ENCODE assay signal across 1 cellular context in genomic region chr7:3533040-3533439, GRCh38.
TF ChIP-seq lines count a peak whose summit lies in the region.

No MANE protein-coding gene starts in this region.

TF ChIP-seq in SK-N-SH treated with all-trans-retinoic acid at 6 μM for 48 hours, 23 proteins besides CTCF, POLR2A, EP300 and RAD21 (continued from another document):
- TF ChIP-seq, protein P1, sequence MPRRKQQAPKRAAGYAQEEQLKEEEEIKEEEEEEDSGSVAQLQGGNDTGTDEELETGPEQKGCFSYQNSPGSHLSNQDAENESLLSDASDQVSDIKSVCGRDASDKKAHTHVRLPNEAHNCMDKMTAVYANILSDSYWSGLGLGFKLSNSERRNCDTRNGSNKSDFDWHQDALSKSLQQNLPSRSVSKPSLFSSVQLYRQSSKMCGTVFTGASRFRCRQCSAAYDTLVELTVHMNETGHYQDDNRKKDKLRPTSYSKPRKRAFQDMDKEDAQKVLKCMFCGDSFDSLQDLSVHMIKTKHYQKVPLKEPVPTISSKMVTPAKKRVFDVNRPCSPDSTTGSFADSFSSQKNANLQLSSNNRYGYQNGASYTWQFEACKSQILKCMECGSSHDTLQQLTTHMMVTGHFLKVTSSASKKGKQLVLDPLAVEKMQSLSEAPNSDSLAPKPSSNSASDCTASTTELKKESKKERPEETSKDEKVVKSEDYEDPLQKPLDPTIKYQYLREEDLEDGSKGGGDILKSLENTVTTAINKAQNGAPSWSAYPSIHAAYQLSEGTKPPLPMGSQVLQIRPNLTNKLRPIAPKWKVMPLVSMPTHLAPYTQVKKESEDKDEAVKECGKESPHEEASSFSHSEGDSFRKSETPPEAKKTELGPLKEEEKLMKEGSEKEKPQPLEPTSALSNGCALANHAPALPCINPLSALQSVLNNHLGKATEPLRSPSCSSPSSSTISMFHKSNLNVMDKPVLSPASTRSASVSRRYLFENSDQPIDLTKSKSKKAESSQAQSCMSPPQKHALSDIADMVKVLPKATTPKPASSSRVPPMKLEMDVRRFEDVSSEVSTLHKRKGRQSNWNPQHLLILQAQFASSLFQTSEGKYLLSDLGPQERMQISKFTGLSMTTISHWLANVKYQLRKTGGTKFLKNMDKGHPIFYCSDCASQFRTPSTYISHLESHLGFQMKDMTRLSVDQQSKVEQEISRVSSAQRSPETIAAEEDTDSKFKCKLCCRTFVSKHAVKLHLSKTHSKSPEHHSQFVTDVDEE (CRISPR knock-in tag; IDR thresholded peaks at IDR 0.05), result peak; percentile 75; the same call in 1 of the 2 replicates
- TF ChIP-seq TCF4 (CRISPR knock-in tag; IDR thresholded peaks at IDR 0.05; ENCODE audit: borderline replicate concordance) (peak; percentile 57; the same call in 1 of the 2 replicates), ZFP30 (CRISPR knock-in tag; IDR thresholded peaks at IDR 0.05) (no peak), ZNF565 (CRISPR knock-in tag; conservative IDR thresholded peaks at IDR 0.05; ENCODE audit: low read depth) (no peak), ARNTL (CRISPR knock-in tag; IDR thresholded peaks at IDR 0.05; ENCODE audit: borderline replicate concordance, low read depth) (no peak), ZNF70 (CRISPR knock-in tag; IDR thresholded peaks at IDR 0.05) (no peak), OSR1 (CRISPR knock-in tag; IDR thresholded peaks at IDR 0.05) (no peak), ISL1 (CRISPR knock-in tag; IDR thresholded peaks at IDR 0.05) (peak; percentile 86)
- TF ChIP-seq, protein P2, sequence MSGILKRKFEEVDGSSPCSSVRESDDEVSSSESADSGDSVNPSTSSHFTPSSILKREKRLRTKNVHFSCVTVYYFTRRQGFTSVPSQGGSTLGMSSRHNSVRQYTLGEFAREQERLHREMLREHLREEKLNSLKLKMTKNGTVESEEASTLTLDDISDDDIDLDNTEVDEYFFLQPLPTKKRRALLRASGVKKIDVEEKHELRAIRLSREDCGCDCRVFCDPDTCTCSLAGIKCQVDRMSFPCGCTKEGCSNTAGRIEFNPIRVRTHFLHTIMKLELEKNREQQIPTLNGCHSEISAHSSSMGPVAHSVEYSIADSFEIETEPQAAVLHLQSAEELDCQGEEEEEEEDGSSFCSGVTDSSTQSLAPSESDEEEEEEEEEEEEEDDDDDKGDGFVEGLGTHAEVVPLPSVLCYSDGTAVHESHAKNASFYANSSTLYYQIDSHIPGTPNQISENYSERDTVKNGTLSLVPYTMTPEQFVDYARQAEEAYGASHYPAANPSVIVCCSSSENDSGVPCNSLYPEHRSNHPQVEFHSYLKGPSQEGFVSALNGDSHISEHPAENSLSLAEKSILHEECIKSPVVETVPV (CRISPR knock-in tag; IDR thresholded peaks at IDR 0.05), result no peak
- TF ChIP-seq, protein P3, sequence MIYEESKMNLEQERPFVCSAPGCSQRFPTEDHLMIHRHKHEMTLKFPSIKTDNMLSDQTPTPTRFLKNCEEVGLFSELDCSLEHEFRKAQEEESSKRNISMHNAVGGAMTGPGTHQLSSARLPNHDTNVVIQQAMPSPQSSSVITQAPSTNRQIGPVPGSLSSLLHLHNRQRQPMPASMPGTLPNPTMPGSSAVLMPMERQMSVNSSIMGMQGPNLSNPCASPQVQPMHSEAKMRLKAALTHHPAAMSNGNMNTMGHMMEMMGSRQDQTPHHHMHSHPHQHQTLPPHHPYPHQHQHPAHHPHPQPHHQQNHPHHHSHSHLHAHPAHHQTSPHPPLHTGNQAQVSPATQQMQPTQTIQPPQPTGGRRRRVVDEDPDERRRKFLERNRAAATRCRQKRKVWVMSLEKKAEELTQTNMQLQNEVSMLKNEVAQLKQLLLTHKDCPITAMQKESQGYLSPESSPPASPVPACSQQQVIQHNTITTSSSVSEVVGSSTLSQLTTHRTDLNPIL (CRISPR knock-in tag; IDR thresholded peaks at IDR 0.05; ENCODE audit: low read depth), result no peak
